In the genomic region with DNA sequence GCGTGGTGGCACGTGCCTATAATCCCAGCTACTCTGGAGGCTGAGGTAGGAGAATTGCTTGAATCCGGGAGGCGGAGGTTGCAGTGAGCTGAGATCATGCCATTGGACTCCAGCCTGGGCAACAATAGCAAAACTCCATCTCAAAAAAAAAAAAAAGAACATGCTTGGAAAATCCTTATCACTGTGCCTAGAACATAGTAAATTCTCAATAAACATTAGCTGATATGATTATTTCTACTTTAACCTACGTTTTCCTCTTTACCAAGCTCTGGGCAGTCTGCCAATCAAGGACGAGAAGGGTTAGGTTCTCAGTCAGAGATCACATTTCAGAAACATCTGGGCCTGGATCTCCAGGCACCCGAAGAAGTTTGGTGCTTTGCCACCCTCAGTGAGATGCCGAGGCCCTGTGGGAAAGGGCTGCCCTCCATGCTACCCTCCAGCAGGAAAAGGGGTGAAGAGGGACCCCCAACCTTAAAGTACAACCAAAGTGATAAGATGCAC, we compare ENCODE assay signal across 26 cellular contexts.
DNase-seq lines count a peak whose midpoint lies in the region; ATAC-seq and TF ChIP-seq lines count a peak whose summit lies in the region.
"Had no signal": no experiment of that assay in that cellular context is flagged by ENCODE, and none has a peak within 500 bp of the region (broad histone marks: within the 10 kb centered on the region; RNA-seq: fewer than 3 reads in every experiment).

No MANE protein-coding gene starts in this region.

- no peak for TF ChIP-seq CTCF in endothelial cell (IDR thresholded peaks at IDR 0.05; ENCODE audit: unreplicated experiment)
- TF ChIP-seq CTCF in activated CD8-positive, alpha-beta T cell treated with anti-CD3 and anti-CD28 coated beads for 36 hours (IDR thresholded peaks at IDR 0.05) = no peak

- POLR2A ChIA-PET in activated CD8-positive, alpha-beta T cell treated with anti-CD3 and anti-CD28 coated beads for 36 hours (lab: Charles Lee) = no interaction called here

- no peaks in the 10 kb centered on the region for H3K9me3 ChIP-seq in BLaER1 treated with 17β-estradiol and CSF1 and Interleukin-3, amounts not matched to agents 10 nM and 100 nM (replicated peaks in 1 of 11)
- H3K9me3 ChIP-seq: uterus had no signal

- H3K4me3 Mint-ChIP-seq in endothelial cell (ENCODE audit: unreplicated experiment) = no peak overlapping the region
- no peak overlapping the region for H3K4me3 Mint-ChIP-seq in activated CD8-positive, alpha-beta T cell treated with anti-CD3 and anti-CD28 coated beads for 36 hours
- H3K4me3 Mint-ChIP-seq: activated CD4-positive, alpha-beta T cell treated with anti-CD3 and anti-CD28 coated beads for 36 hours; activated naive CD4-positive, alpha-beta T cell treated with anti-CD3 and anti-CD28 coated beads, Interleukin-2, amount 10 ng/mL, durations not matched to agents 7 days and 5 days; CD4-positive, CD25-positive, alpha-beta regulatory T cell; central memory CD8-positive, alpha-beta T cell; neural progenitor cell; stimulated activated effector memory CD8-positive, alpha-beta T cell treated with anti-CD3 and anti-CD28 coated beads, Interleukin-12 subunit alpha, Interleukin-12 subunit beta, amount 100 ng/mL, for 72 hours; T-cell had no signal

- H3K27ac ChIP-seq in BLaER1 treated with 17β-estradiol and CSF1 and Interleukin-3, amounts not matched to agents 10 nM and 100 nM = peak overlapping the region in 1 of 11 experiments; percentile 17; a peak in 1 of 22 replicates
- H3K27ac ChIP-seq: dorsolateral prefrontal cortex, uterus had no signal

- H4K20me1 ChIP-seq in BLaER1 treated with 17β-estradiol and CSF1 and Interleukin-3, amounts not matched to agents 10 nM and 100 nM = no peaks in the 10 kb centered on the region

- no peaks in the 10 kb centered on the region for H3K9me3 Mint-ChIP-seq in endothelial cell (ENCODE audit: unreplicated experiment)
- H3K9me3 Mint-ChIP-seq in activated CD8-positive, alpha-beta T cell treated with anti-CD3 and anti-CD28 coated beads for 36 hours = no peaks in the 10 kb centered on the region
- H3K9me3 Mint-ChIP-seq: activated naive CD4-positive, alpha-beta T cell treated with anti-CD3 and anti-CD28 coated beads, Interleukin-2, amount 10 ng/mL, durations not matched to agents 7 days and 5 days; central memory CD8-positive, alpha-beta T cell; neural progenitor cell; stimulated activated effector memory CD8-positive, alpha-beta T cell treated with anti-CD3 and anti-CD28 coated beads, Interleukin-12 subunit alpha, Interleukin-12 subunit beta, amount 100 ng/mL, for 72 hours; T-cell had no signal

- H3K4me2 ChIP-seq in BLaER1 treated with 17β-estradiol and CSF1 and Interleukin-3, amounts not matched to agents 10 nM and 100 nM = peak overlapping the region in 8 of 11 experiments; percentile 8 to 60 (median 34); a peak in 10 of 22 replicates
- H3K4me2 ChIP-seq: neural progenitor cell had no signal

- CTCF ChIA-PET in activated CD8-positive, alpha-beta T cell treated with anti-CD3 and anti-CD28 coated beads for 36 hours (lab: Charles Lee) = no interaction called here

- H3K4me1 Mint-ChIP-seq in endothelial cell (ENCODE audit: unreplicated experiment) = peaks cover 3% of the 10 kb centered on the region
- peaks cover 5% of the 10 kb centered on the region for H3K4me1 Mint-ChIP-seq in activated CD8-positive, alpha-beta T cell treated with anti-CD3 and anti-CD28 coated beads for 36 hours (ENCODE audit: low read depth)
- H3K4me1 Mint-ChIP-seq: activated naive CD4-positive, alpha-beta T cell treated with anti-CD3 and anti-CD28 coated beads, Interleukin-2, amount 10 ng/mL, durations not matched to agents 7 days and 5 days; CD4-positive, CD25-positive, alpha-beta regulatory T cell; central memory CD8-positive, alpha-beta T cell; stimulated activated effector memory CD8-positive, alpha-beta T cell treated with anti-CD3 and anti-CD28 coated beads, Interleukin-12 subunit alpha, Interleukin-12 subunit beta, amount 100 ng/mL, for 72 hours had no signal

- no peak for ATAC-seq in GM18505 (IDR thresholded peaks at IDR 0.05; ENCODE audit: unreplicated experiment)
- no peak for ATAC-seq in activated CD8-positive, alpha-beta T cell treated with anti-CD3 and anti-CD28 coated beads for 36 hours
- ATAC-seq: left ventricle myocardium superior; stimulated activated effector memory CD8-positive, alpha-beta T cell treated with anti-CD3 and anti-CD28 coated beads, Interleukin-12 subunit alpha, Interleukin-12 subunit beta, amount 100 ng/mL, for 72 hours; T-cell had no signal

- H3K27me3 Mint-ChIP-seq in endothelial cell (ENCODE audit: unreplicated experiment) = peaks cover 13% of the 10 kb centered on the region
- no peaks in the 10 kb centered on the region for H3K27me3 Mint-ChIP-seq in activated CD8-positive, alpha-beta T cell treated with anti-CD3 and anti-CD28 coated beads for 36 hours
- H3K27me3 Mint-ChIP-seq: activated CD4-positive, alpha-beta T cell treated with anti-CD3 and anti-CD28 coated beads for 36 hours; activated naive CD4-positive, alpha-beta T cell treated with anti-CD3 and anti-CD28 coated beads, Interleukin-2, amount 10 ng/mL, durations not matched to agents 7 days and 5 days; T-cell had no signal

- H3K36me3 ChIP-seq in BLaER1 treated with 17β-estradiol and CSF1 and Interleukin-3, amounts not matched to agents 10 nM and 100 nM = no peaks in the 10 kb centered on the region
- H3K36me3 ChIP-seq: neural progenitor cell, uterus had no signal

- intact Hi-C loops in activated CD8-positive, alpha-beta T cell treated with anti-CD3 and anti-CD28 coated beads for 36 hours (cut with micrococcal nuclease) = no loop called here

- H3K27me3 ChIP-seq in BLaER1 treated with 17β-estradiol and CSF1 and Interleukin-3, amounts not matched to agents 10 nM and 100 nM = no peaks in the 10 kb centered on the region
- H3K27me3 ChIP-seq: dorsolateral prefrontal cortex, neural progenitor cell, uterus had no signal

- H3K4me1 ChIP-seq in BLaER1 treated with 17β-estradiol and CSF1 and Interleukin-3, amounts not matched to agents 10 nM and 100 nM = peaks cover 4 to 38% (median 14%) of the 10 kb centered on the region in 10 experiments; a peak in 19 of 20 replicates
- H3K4me1 ChIP-seq: uterus had no signal

- no peak overlapping the region for H3K27ac Mint-ChIP-seq in endothelial cell (ENCODE audit: unreplicated experiment)
- no peak overlapping the region for H3K27ac Mint-ChIP-seq in activated CD8-positive, alpha-beta T cell treated with anti-CD3 and anti-CD28 coated beads for 36 hours
- H3K27ac Mint-ChIP-seq: activated CD4-positive, alpha-beta T cell treated with anti-CD3 and anti-CD28 coated beads for 36 hours; activated naive CD4-positive, alpha-beta T cell treated with anti-CD3 and anti-CD28 coated beads, Interleukin-2, amount 10 ng/mL, durations not matched to agents 7 days and 5 days; CD4-positive, CD25-positive, alpha-beta regulatory T cell; progenitor cell of endocrine pancreas; stimulated activated effector memory CD8-positive, alpha-beta T cell treated with anti-CD3 and anti-CD28 coated beads, Interleukin-12 subunit alpha, Interleukin-12 subunit beta, amount 100 ng/mL, for 72 hours; T-cell had no signal

- no peak overlapping the region for H3K9ac ChIP-seq in BLaER1 treated with 17β-estradiol and CSF1 and Interleukin-3, amounts not matched to agents 10 nM and 100 nM
- H3K9ac ChIP-seq: neural progenitor cell had no signal

- peak; percentile 37 for DNase-seq in NCI-H69 (lab: John Stamatoyannopoulos, UW)
- DNase-seq in fibroblast of the conjunctiva (ENCODE audit: low read depth) = peak; percentile 22
- no peak for DNase-seq in endothelial cell (ENCODE audit: low spot score)
- no peak for DNase-seq in hepatic stellate cell (ENCODE audit: low spot score)
- no peak for DNase-seq in activated CD8-positive, alpha-beta T cell treated with anti-CD3 and anti-CD28 coated beads for 36 hours
- DNase-seq in GM19240 (ENCODE audit: insufficient read length, low spot score) = no peak
- DNase-seq: activated CD4-positive, alpha-beta T cell treated with anti-CD3 and anti-CD28 coated beads for 36 hours; activated naive CD4-positive, alpha-beta T cell treated with anti-CD3 and anti-CD28 coated beads, Interleukin-2, amount 10 ng/mL, durations not matched to agents 7 days and 5 days; activated T-cell treated with anti-CD3 and anti-CD28 coated beads, Interleukin-2, amount 50 U/mL, for 48 hours; anterior cingulate cortex; CD4-positive, CD25-positive, alpha-beta regulatory T cell; dorsolateral prefrontal cortex; hypothalamus; left ventricle myocardium superior; NCI-H1048; NCI-H2081; SHP77; stimulated activated CD4-positive, alpha-beta T cell treated with anti-CD3 and anti-CD28 coated beads, Interleukin-1b, Interleukin-23, amount 100 ng/mL, for 48 hours; T-cell; uterus had no signal

- no peaks in the 10 kb centered on the region for H3K36me3 Mint-ChIP-seq in endothelial cell (ENCODE audit: low read depth, unreplicated experiment)
- H3K36me3 Mint-ChIP-seq in activated CD8-positive, alpha-beta T cell treated with anti-CD3 and anti-CD28 coated beads for 36 hours (ENCODE audit: low read depth) = no peaks in the 10 kb centered on the region
- H3K36me3 Mint-ChIP-seq: activated naive CD4-positive, alpha-beta T cell treated with anti-CD3 and anti-CD28 coated beads, Interleukin-2, amount 10 ng/mL, durations not matched to agents 7 days and 5 days; CD4-positive, CD25-positive, alpha-beta regulatory T cell; neural progenitor cell; stimulated activated effector memory CD8-positive, alpha-beta T cell treated with anti-CD3 and anti-CD28 coated beads, Interleukin-12 subunit alpha, Interleukin-12 subunit beta, amount 100 ng/mL, for 72 hours; T-cell had no signal

- TF ChIP-seq POLR2A in GM18505 (IDR thresholded peaks at IDR 0.05; ENCODE audit: borderline replicate concordance, extremely low read depth, insufficient read depth, insufficient read length) = peak; percentile 14

- H3K4me3 ChIP-seq in BLaER1 treated with 17β-estradiol and CSF1 and Interleukin-3, amounts not matched to agents 10 nM and 100 nM = no peak overlapping the region
- H3K4me3 ChIP-seq: dorsolateral prefrontal cortex, neural progenitor cell, uterus had no signal

Comparison
In these comparisons a context has a peak if more than half of its experiments do, and no peak if none do; other contexts are left out.
1. DNase-seq: peak in NCI-H69 (single experiment) and fibroblast of the conjunctiva (single experiment); none in endothelial cell (single experiment), hepatic stellate cell (single experiment), activated CD8-positive, alpha-beta T cell treated with anti-CD3 and anti-CD28 coated beads for 36 hours (single experiment) and GM19240 (single experiment).